In the genomic region with DNA sequence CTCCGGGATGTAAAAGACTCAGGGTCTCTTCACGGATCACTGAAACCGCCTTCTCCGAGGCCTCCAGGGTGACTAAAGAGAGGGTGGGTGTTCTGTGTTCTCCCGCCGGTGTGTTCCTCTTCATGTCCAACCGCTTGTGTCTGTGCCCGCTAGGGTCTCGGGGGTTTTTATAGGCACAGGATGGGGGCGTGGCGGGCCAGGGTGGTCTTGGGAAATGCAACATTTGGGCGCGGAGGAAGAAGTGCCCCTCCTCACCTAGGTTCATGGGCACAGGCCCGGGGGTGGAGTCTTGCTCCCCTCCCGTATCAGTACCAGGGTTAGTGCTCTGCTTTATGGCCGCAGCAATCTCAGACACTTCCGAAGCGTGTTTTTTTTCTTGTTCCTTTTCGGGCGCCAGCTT, we compare ENCODE assay signal across 7 cellular contexts.
DNase-seq lines count a peak whose midpoint lies in the region; ATAC-seq and TF ChIP-seq lines count a peak whose summit lies in the region.
"Not testable (repeated sequence)": the region's sequence is repeated elsewhere in the genome, so short reads cannot be mapped to it uniquely, and the experiment has no call there.

No MANE protein-coding gene starts in this region.

- not testable (repeated sequence) for H3K36me3 Mint-ChIP-seq in activated CD4-positive, alpha-beta T cell treated with anti-CD3 and anti-CD28 coated beads, Interleukin-2, amount 10 ng/mL, durations not matched to agents 24 days and 14 days (ENCODE audit: low read depth)

- not testable (repeated sequence) for H2BK15ac ChIP-seq in IMR-90 (ENCODE audit: low read depth, low read length); mesendoderm (replicated peaks; ENCODE audit: low read depth)

- H3K4ac ChIP-seq in IMR-90 (ENCODE audit: low read depth, low read length); mesendoderm (ENCODE audit: low read depth, low read length): not testable (repeated sequence)

- H3K4me1 Mint-ChIP-seq in activated CD4-positive, alpha-beta T cell treated with anti-CD3 and anti-CD28 coated beads, Interleukin-2, amount 10 ng/mL, durations not matched to agents 24 days and 14 days, result not testable (repeated sequence)

- ATAC-seq in IMR-90 (ENCODE audit: low read depth), result not testable (repeated sequence)

- H3K27me3 Mint-ChIP-seq in activated CD4-positive, alpha-beta T cell treated with anti-CD3 and anti-CD28 coated beads, Interleukin-2, amount 10 ng/mL, durations not matched to agents 24 days and 14 days, result peaks cover 20% of the 10 kb centered on the region

- H2BK5ac ChIP-seq in IMR-90 (ENCODE audit: low read depth, low read length, poor library complexity, severe bottlenecking); mesendoderm (ENCODE audit: low read length): not testable (repeated sequence)

- POLR2A ChIA-PET in IMR-90 (lab: Charles Lee; ENCODE audit: unreplicated experiment), result not testable (repeated sequence)

- not testable (repeated sequence) for H2BK20ac ChIP-seq in IMR-90 (ENCODE audit: low read depth, low read length)

- not testable (repeated sequence) for H3K4me3 ChIP-seq in IMR-90 (ENCODE audit: insufficient read depth, low read depth, low read length)
- H3K4me3 ChIP-seq in astrocyte of the spinal cord (ENCODE audit: low read depth, low read length) (peak overlapping the region; percentile 6), fibroblast of villous mesenchyme (ENCODE audit: low read depth, low read length) (peak overlapping the region; percentile 6), mesendoderm (ENCODE audit: low read length) (peak overlapping the region; percentile 37), osteoblast (ENCODE audit: insufficient read depth, low read length) (peak overlapping the region; percentile 37)

- H3K23ac ChIP-seq in IMR-90 (ENCODE audit: low read depth, low read length); mesendoderm (ENCODE audit: low read length): not testable (repeated sequence)

- H3K27me3 ChIP-seq in IMR-90 (ENCODE audit: control insufficient read depth, insufficient read depth, low read length) (peaks cover 14% of the 10 kb centered on the region), osteoblast (ENCODE audit: insufficient read depth, low read length) (peaks cover 16% of the 10 kb centered on the region)
- H3K27me3 ChIP-seq in mesendoderm (ENCODE audit: insufficient read depth, low read length, poor library complexity), result not testable (repeated sequence)

- H2AK9ac ChIP-seq in IMR-90 (replicated peaks; ENCODE audit: low read depth, low read length, poor library complexity), result not testable (repeated sequence)

- BruUV-seq in IMR-90 (replicated peaks; lab: Mats Ljungman, UMichigan), result not testable (repeated sequence)

- H3K79me1 ChIP-seq in IMR-90 (ENCODE audit: low read depth in 1 of 2, low read length in 2 of 2); mesendoderm (ENCODE audit: low read length): not testable (repeated sequence)

- not testable (repeated sequence) for H3K14ac ChIP-seq in IMR-90 (replicated peaks; ENCODE audit: low read depth, low read length)

- not testable (repeated sequence) for H3K18ac ChIP-seq in IMR-90 (ENCODE audit: low read depth, low read length); mesendoderm (ENCODE audit: low read length)

- H2BK120ac ChIP-seq in IMR-90 (ENCODE audit: low read depth, low read length); mesendoderm (ENCODE audit: low read depth, low read length): not testable (repeated sequence)

- H3K9ac ChIP-seq in IMR-90 (ENCODE audit: low read depth, low read length), result not testable (repeated sequence)
- H3K9ac ChIP-seq in mesendoderm (ENCODE audit: low read length), result peak overlapping the region; percentile 30

- not testable (repeated sequence) for H3K4me3 Mint-ChIP-seq in activated CD4-positive, alpha-beta T cell treated with anti-CD3 and anti-CD28 coated beads, Interleukin-2, amount 10 ng/mL, durations not matched to agents 24 days and 14 days

- 3% methylated on average over 7 of the region's 20 CpGs; no CpG with 5 or more reads in 1 of the 2 experiments for WGBS in IMR-90 (ENCODE audit: extremely low coverage in 2 of 2, insufficient read length in 1 of 2), 2 experiments
- no CpG with 5 or more reads among the region's 20 CpGs for WGBS in mesendoderm (ENCODE audit: extremely low coverage, insufficient coverage, low lambda C conversion rate)

- CTCF ChIA-PET in IMR-90 (lab: Yijun Ruan, JAX), result interaction anchor here (0.6 kb wide), 2 partner anchors 11 to 87 kb away, joined by 3 to 5 read pairs; no protein-coding TSS in a partner anchor

- not testable (repeated sequence) for H3K4me1 ChIP-seq in IMR-90 (ENCODE audit: control insufficient read depth, insufficient read depth, low read length); mesendoderm (ENCODE audit: control insufficient read depth, low read depth, low read length); osteoblast (ENCODE audit: insufficient read depth, low read length)

- not testable (repeated sequence) for TF ChIP-seq RAD21 in IMR-90 (IDR thresholded peaks at IDR 0.05; ENCODE audit: low read length)

- not testable (repeated sequence) for H3K9me1 ChIP-seq in IMR-90 (ENCODE audit: insufficient read depth, low read length)

- not testable (repeated sequence) for TF ChIP-seq POLR2A in IMR-90 (IDR thresholded peaks at IDR 0.05; ENCODE audit: low read depth, low read length)

- not testable (repeated sequence) for H4K8ac ChIP-seq in IMR-90 (ENCODE audit: low read depth in 2 of 2, low read length in 2 of 2); mesendoderm (ENCODE audit: low read depth, low read length)

- H3K56ac ChIP-seq in IMR-90 (ENCODE audit: extremely low read depth, insufficient read depth, low read length), result not testable (repeated sequence)
- peak overlapping the region; percentile 5 for H3K56ac ChIP-seq in mesendoderm (ENCODE audit: low read length)

- not testable (repeated sequence) for H3K27ac ChIP-seq in IMR-90 (ENCODE audit: insufficient read depth, low read length); mesendoderm (ENCODE audit: low read depth, low read length); osteoblast (ENCODE audit: low read depth, low read length)

- H4K20me1 ChIP-seq in IMR-90 (ENCODE audit: insufficient read depth, low read length); osteoblast (ENCODE audit: insufficient read depth, low read length): not testable (repeated sequence)

- peak; percentile 41 for DNase-seq in ELF-1 (ENCODE audit: low read depth, low spot score)
- DNase-seq in IMR-90; astrocyte of the spinal cord (ENCODE audit: low read depth, low spot score); fibroblast of villous mesenchyme (ENCODE audit: low read depth); osteoblast (ENCODE audit: insufficient read length, low spot score, missing footprints): not testable (repeated sequence)
- peak; percentile 48 for DNase-seq in activated CD4-positive, alpha-beta T cell treated with anti-CD3 and anti-CD28 coated beads, Interleukin-2, amount 10 ng/mL, durations not matched to agents 24 days and 14 days
- DNase-seq in mesendoderm, result peak; percentile 37

- in situ Hi-C loops in IMR-90 (cut with MboI; ENCODE audit: low sequenced_read_pairs); astrocyte of the spinal cord (cut with HindIII; ENCODE audit: low sequenced_read_pairs): not testable (repeated sequence)

- H3K4me2 ChIP-seq in IMR-90 (ENCODE audit: low read depth, low read length) (peak overlapping the region; percentile 51), mesendoderm (ENCODE audit: low read length) (peak overlapping the region; percentile 53), osteoblast (ENCODE audit: insufficient read depth, low read length) (peak overlapping the region; percentile 60)

- not testable (repeated sequence) for H4K5ac ChIP-seq in IMR-90 (ENCODE audit: low read depth, low read length); mesendoderm (ENCODE audit: low read length)

- not testable (repeated sequence) for H4K91ac ChIP-seq in IMR-90 (ENCODE audit: insufficient read depth, low read depth, low read length)

- H2AFZ ChIP-seq in IMR-90 (replicated peaks; ENCODE audit: low read length, poor library complexity); osteoblast (ENCODE audit: low read length): not testable (repeated sequence)

- TF ChIP-seq CTCF in IMR-90 (conservative IDR thresholded peaks at IDR 0.05; ENCODE audit: low read depth, low read length); astrocyte of the spinal cord (IDR thresholded peaks at IDR 0.05; ENCODE audit: low read depth, low read length); fibroblast of villous mesenchyme (IDR thresholded peaks at IDR 0.05; ENCODE audit: insufficient read depth, low read depth, low read length); osteoblast (IDR thresholded peaks at IDR 0.05; ENCODE audit: extremely low read depth, low read depth, low read length): not testable (repeated sequence)

- not testable (repeated sequence) for H3K36me3 ChIP-seq in IMR-90 (ENCODE audit: control insufficient read depth, insufficient read depth, low read length); mesendoderm (ENCODE audit: control insufficient read depth, insufficient read depth, low read length); osteoblast (ENCODE audit: insufficient read depth, low read length)

- H3K9me3 ChIP-seq in IMR-90 (ENCODE audit: control insufficient read depth, insufficient read depth, low read length); osteoblast (ENCODE audit: low read depth, low read length): not testable (repeated sequence)

- H3K27ac Mint-ChIP-seq in activated CD4-positive, alpha-beta T cell treated with anti-CD3 and anti-CD28 coated beads, Interleukin-2, amount 10 ng/mL, durations not matched to agents 24 days and 14 days, result not testable (repeated sequence)

- intact Hi-C loops in IMR-90 (cut with micrococcal nuclease); activated CD4-positive, alpha-beta T cell treated with anti-CD3 and anti-CD28 coated beads, Interleukin-2, amount 10 ng/mL, durations not matched to agents 24 days and 14 days (cut with micrococcal nuclease): not testable (repeated sequence)

- not testable (repeated sequence) for H2AK5ac ChIP-seq in IMR-90 (ENCODE audit: low read depth, low read length); mesendoderm (ENCODE audit: low read length)

- H3K79me2 ChIP-seq in mesendoderm (ENCODE audit: control insufficient read depth, insufficient read depth, low read length); osteoblast (ENCODE audit: insufficient read depth, low read length): not testable (repeated sequence)

- dilution Hi-C loops in IMR-90 (cut with HindIII; ENCODE audit: low sequenced_read_pairs, unreplicated experiment), result not testable (repeated sequence)

- not testable (repeated sequence) for H3K9me3 Mint-ChIP-seq in activated CD4-positive, alpha-beta T cell treated with anti-CD3 and anti-CD28 coated beads, Interleukin-2, amount 10 ng/mL, durations not matched to agents 24 days and 14 days
